ENCODE assay signal across 8 cellular contexts in genomic region chr10:14032406-14032998, GRCh38.
DNase-seq lines count a peak whose midpoint lies in the region; ATAC-seq and TF ChIP-seq lines count a peak whose summit lies in the region.

No MANE protein-coding gene starts in this region.

- H3K4me1 ChIP-seq in cardiac muscle cell (ENCODE audit: low read depth) (no peaks in the 10 kb centered on the region), heart left ventricle (peaks cover 0 to 8% (median 0%) of the 10 kb centered on the region in 12 donors)

- intact Hi-C loops in Right ventricle myocardium superior (cut with DNase I), result no loop called here
- intact Hi-C loops in heart left ventricle (cut with DNase I), result no loop called here

- H3K27me3 ChIP-seq in cardiac muscle cell (no peaks in the 10 kb centered on the region), heart left ventricle (peaks cover 0 to 4% (median 0%) of the 10 kb centered on the region in 9 donors)

- H3K36me3 ChIP-seq in cardiac muscle cell (no peaks in the 10 kb centered on the region), heart left ventricle (no peaks in the 10 kb centered on the region)

- no peak for TF ChIP-seq POLR2A in heart left ventricle (IDR thresholded peaks at IDR 0.05)

- H3K9me3 ChIP-seq in cardiac muscle cell (ENCODE audit: low read depth) (no peaks in the 10 kb centered on the region), heart left ventricle (no peaks in the 10 kb centered on the region)

- H3K27ac ChIP-seq in cardiac muscle cell (no peak overlapping the region), heart left ventricle (no peak overlapping the region)

- H3K4me3 ChIP-seq in cardiac muscle cell (no peak overlapping the region), heart left ventricle (no peak overlapping the region)

- ATAC-seq in Right ventricle myocardium superior (ENCODE audit: poor library complexity) (no peak), heart left ventricle (peak in 1 of 4 donors; percentile 39), HG03159 (IDR thresholded peaks at IDR 0.05; ENCODE audit: unreplicated experiment) (no peak), HG03097 (IDR thresholded peaks at IDR 0.05; ENCODE audit: low FRiP score, unreplicated experiment) (no peak)

- WGBS in heart left ventricle, 4 donors, result 36 to 56% (median 37%) methylated on average over 7 to 17 of the region's 17 CpGs

- TF ChIP-seq CTCF in cardiac muscle cell (IDR thresholded peaks at IDR 0.05; ENCODE audit: low read depth, low read length) (peak; percentile 85), heart left ventricle (IDR thresholded peaks at IDR 0.05) (peak; percentile 36 to 78 (median 62))

- DNase-seq in cardiac muscle cell (ENCODE audit: low read depth in 1 of 2, low spot score in 1 of 2) (peak; percentile 28 to 39), Right ventricle myocardium superior (no peak), heart left ventricle (peak in 1 of 5 donors; percentile 34), NCI-H1105 (lab: John Stamatoyannopoulos, UW) (no peak)
- DNase-seq in activated CD8-positive, alpha-beta memory T cell treated with anti-CD3 and anti-CD28 coated beads, Interleukin-2, amount 50 U/mL, for 48 hours, result peak; percentile 86
- DNase-seq in stimulated activated CD4-positive, alpha-beta T cell treated with anti-CD3 and anti-CD28 coated beads, Interleukin-4, amount 100 ng/mL, for 48 hours (ENCODE audit: low read depth in 2 of 2), result peak; percentile 25 to 52

Comparison
In these comparisons a context has a peak if more than half of its experiments do, and no peak if none do; other contexts are left out.
1. DNase-seq: peak in cardiac muscle cell (2 of 2), activated CD8-positive, alpha-beta memory T cell treated with anti-CD3 and anti-CD28 coated beads, Interleukin-2, amount 50 U/mL, for 48 hours (single experiment) and stimulated activated CD4-positive, alpha-beta T cell treated with anti-CD3 and anti-CD28 coated beads, Interleukin-4, amount 100 ng/mL, for 48 hours (2 of 2); none in Right ventricle myocardium superior (single experiment) and NCI-H1105 (single experiment).